ENCODE assay signal across 1 cellular context in genomic region chr1:167623951-167624350, GRCh38.
TF ChIP-seq lines count a peak whose summit lies in the region.

No MANE protein-coding gene starts in this region.

TF ChIP-seq in A549, 52 proteins besides CTCF, POLR2A, EP300 and RAD21 (continued from another document):
- no peak for TF ChIP-seq NFE2L2 (conservative IDR thresholded peaks at IDR 0.05; ENCODE audit: low read length)
- TF ChIP-seq NR3C1 (IDR thresholded peaks at IDR 0.05) = no peak
- TF ChIP-seq, protein P1, sequence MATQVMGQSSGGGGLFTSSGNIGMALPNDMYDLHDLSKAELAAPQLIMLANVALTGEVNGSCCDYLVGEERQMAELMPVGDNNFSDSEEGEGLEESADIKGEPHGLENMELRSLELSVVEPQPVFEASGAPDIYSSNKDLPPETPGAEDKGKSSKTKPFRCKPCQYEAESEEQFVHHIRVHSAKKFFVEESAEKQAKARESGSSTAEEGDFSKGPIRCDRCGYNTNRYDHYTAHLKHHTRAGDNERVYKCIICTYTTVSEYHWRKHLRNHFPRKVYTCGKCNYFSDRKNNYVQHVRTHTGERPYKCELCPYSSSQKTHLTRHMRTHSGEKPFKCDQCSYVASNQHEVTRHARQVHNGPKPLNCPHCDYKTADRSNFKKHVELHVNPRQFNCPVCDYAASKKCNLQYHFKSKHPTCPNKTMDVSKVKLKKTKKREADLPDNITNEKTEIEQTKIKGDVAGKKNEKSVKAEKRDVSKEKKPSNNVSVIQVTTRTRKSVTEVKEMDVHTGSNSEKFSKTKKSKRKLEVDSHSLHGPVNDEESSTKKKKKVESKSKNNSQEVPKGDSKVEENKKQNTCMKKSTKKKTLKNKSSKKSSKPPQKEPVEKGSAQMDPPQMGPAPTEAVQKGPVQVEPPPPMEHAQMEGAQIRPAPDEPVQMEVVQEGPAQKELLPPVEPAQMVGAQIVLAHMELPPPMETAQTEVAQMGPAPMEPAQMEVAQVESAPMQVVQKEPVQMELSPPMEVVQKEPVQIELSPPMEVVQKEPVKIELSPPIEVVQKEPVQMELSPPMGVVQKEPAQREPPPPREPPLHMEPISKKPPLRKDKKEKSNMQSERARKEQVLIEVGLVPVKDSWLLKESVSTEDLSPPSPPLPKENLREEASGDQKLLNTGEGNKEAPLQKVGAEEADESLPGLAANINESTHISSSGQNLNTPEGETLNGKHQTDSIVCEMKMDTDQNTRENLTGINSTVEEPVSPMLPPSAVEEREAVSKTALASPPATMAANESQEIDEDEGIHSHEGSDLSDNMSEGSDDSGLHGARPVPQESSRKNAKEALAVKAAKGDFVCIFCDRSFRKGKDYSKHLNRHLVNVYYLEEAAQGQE (IDR thresholded peaks at IDR 0.05) = no peak
- no peak for TF ChIP-seq MYC (IDR thresholded peaks at IDR 0.05; ENCODE audit: borderline replicate concordance, low read length)
- TF ChIP-seq JUNB (IDR thresholded peaks at IDR 0.05) = no peak
- no peak for TF ChIP-seq HOXB5 (CRISPR knock-in tag; IDR thresholded peaks at IDR 0.05)
- TF ChIP-seq, protein P2, sequence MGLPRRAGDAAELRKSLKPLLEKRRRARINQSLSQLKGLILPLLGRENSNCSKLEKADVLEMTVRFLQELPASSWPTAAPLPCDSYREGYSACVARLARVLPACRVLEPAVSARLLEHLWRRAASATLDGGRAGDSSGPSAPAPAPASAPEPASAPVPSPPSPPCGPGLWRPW (IDR thresholded peaks at IDR 0.05) = no peak
- TF ChIP-seq ELK1 (IDR thresholded peaks at IDR 0.05; ENCODE audit: low read depth, low read length) = no peak
- TF ChIP-seq SREBF2 (IDR thresholded peaks at IDR 0.05) = no peak
- TF ChIP-seq, protein P3, sequence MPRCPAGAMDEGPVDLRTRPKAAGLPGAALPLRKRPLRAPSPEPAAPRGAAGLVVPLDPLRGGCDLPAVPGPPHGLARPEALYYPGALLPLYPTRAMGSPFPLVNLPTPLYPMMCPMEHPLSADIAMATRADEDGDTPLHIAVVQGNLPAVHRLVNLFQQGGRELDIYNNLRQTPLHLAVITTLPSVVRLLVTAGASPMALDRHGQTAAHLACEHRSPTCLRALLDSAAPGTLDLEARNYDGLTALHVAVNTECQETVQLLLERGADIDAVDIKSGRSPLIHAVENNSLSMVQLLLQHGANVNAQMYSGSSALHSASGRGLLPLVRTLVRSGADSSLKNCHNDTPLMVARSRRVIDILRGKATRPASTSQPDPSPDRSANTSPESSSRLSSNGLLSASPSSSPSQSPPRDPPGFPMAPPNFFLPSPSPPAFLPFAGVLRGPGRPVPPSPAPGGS (IDR thresholded peaks at IDR 0.05) = no peak
- no peak for TF ChIP-seq KDM5A (IDR thresholded peaks at IDR 0.05)
- TF ChIP-seq PHF8 (IDR thresholded peaks at IDR 0.05; ENCODE audit: borderline replicate concordance, low read depth) = no peak
- TF ChIP-seq PBX3 (IDR thresholded peaks at IDR 0.05) = no peak
